2 cellular contexts compared by ENCODE assay signal in genomic region chr7:129098409-129099084, GRCh38.
TF ChIP-seq lines count a peak whose summit lies in the region.

No MANE protein-coding gene starts in this region.

TF ChIP-seq in SK-N-SH, 30 proteins besides CTCF, POLR2A, EP300 and RAD21:
- TF ChIP-seq NRF1 (IDR thresholded peaks at IDR 0.05; ENCODE audit: low read depth, low read length) (no peak), REST (IDR thresholded peaks at IDR 0.05; ENCODE audit: low read depth, low read length) (peak; percentile 83)
TF ChIP-seq in SK-N-SH: peak in this region for 1.

TF ChIP-seq in SK-N-SH treated with all-trans-retinoic acid at 6 μM for 48 hours, 23 proteins besides CTCF, POLR2A, EP300 and RAD21:
- TF ChIP-seq ZFP3 (CRISPR knock-in tag; IDR thresholded peaks at IDR 0.05), result no peak
- no peak for TF ChIP-seq ISL1 (CRISPR knock-in tag; IDR thresholded peaks at IDR 0.05)
- no peak for TF ChIP-seq BACH2 (CRISPR knock-in tag; IDR thresholded peaks at IDR 0.05; ENCODE audit: borderline replicate concordance)
- no peak for TF ChIP-seq RARB (CRISPR knock-in tag; IDR thresholded peaks at IDR 0.05)
- TF ChIP-seq TSHZ2 (CRISPR knock-in tag; IDR thresholded peaks at IDR 0.05), result no peak
- TF ChIP-seq CREB5 (CRISPR knock-in tag; IDR thresholded peaks at IDR 0.05; ENCODE audit: low read depth), result no peak
- no peak for TF ChIP-seq ESRRG (CRISPR knock-in tag; IDR thresholded peaks at IDR 0.05)
